In the genomic region with DNA sequence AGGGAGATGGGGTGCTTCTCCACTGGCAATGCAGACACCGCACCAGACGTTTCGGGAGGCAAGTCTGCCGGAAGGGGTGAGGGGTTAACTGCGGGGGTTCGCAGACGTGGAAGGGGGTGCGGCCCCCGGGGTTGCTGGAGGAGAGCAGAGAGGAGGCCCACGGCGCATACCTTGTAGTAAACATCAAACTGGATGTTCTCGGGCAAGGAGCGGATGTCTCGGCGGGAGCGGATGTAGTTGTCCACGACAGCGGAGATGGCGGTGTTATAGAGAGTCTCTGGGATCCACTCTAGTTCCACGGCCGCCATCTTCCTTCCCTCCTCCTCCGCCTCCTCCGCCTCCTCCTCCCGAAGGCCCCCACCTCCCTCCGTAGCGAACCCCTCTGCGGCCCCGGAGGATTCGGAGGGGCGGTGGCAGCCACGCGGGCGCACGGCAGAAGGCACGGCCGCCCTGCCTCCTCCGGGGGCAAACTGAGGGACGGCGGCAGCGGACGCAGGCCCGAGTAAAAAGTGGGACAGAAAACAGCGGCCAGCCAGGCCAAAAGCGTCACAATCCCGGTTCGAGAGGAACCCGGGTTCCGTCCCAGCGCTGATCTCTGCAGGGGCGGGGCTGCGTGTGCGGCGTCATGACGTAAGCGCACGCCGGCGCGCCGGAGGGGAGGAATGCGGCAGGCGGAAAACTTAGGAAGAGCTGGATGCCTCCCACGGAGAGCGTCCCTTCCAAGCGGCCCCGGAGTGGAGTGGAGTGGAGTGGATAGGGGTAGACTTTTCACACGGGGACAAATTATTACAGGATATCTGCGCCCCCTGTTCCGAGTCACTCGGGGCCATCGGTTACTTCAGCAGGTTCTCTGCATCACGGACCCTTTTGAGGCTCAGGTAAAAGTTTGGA, we compare ENCODE assay signal across 8 cellular contexts. TPM values are rescaled to one million over a fixed set of nuclear protein-coding genes. Genes with fewer than 3 reads are reported as not detected.
DNase-seq lines count a peak whose midpoint lies in the region; ATAC-seq and TF ChIP-seq lines count a peak whose summit lies in the region.

A gene with protein sequence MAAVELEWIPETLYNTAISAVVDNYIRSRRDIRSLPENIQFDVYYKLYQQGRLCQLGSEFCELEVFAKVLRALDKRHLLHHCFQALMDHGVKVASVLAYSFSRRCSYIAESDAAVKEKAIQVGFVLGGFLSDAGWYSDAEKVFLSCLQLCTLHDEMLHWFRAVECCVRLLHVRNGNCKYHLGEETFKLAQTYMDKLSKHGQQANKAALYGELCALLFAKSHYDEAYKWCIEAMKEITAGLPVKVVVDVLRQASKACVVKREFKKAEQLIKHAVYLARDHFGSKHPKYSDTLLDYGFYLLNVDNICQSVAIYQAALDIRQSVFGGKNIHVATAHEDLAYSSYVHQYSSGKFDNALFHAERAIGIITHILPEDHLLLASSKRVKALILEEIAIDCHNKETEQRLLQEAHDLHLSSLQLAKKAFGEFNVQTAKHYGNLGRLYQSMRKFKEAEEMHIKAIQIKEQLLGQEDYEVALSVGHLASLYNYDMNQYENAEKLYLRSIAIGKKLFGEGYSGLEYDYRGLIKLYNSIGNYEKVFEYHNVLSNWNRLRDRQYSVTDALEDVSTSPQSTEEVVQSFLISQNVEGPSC (minus strand): TSS at position 619 of the 891 bp plus-strand sequence. CDS start 311 bp downstream, at position 308.

- H3K36me3 ChIP-seq in H7 (replicated peaks; ENCODE audit: control insufficient read depth, insufficient read depth, low read length): no peaks in the 10 kb centered on the region
- H3K36me3 ChIP-seq in SJSA1: peaks cover 39% of the 10 kb centered on the region
- peaks cover 5% of the 10 kb centered on the region for H3K36me3 ChIP-seq in neuron (ENCODE audit: insufficient read depth, low read length)
- peaks cover 0 to 3% (median 0%) of the 10 kb centered on the region in 5 donors for H3K36me3 ChIP-seq in subcutaneous abdominal adipose tissue (ENCODE audit: control insufficient read depth in 5 of 5, insufficient read depth in 5 of 5, low read length in 5 of 5)

- H3K27ac ChIP-seq in SJSA1: peak within 1 kb of the TSS; percentile 90
- H3K27ac ChIP-seq in foreskin keratinocyte: peak within 1 kb of the TSS; percentile 96
- H3K27ac ChIP-seq in subcutaneous abdominal adipose tissue (ENCODE audit: low read depth, low read length): peak within 1 kb of the TSS; percentile 96

- peak within 1 kb of the TSS; percentile 88 for H2AFZ ChIP-seq in neuron (ENCODE audit: low read depth, low read length)

- peak within 1 kb of the TSS; percentile 81 to 98 (median 96) for H3K9ac ChIP-seq in subcutaneous abdominal adipose tissue (ENCODE audit: low read length in 5 of 5)

- DNase-seq in ELF-1 (ENCODE audit: low read depth, low spot score) (peak; percentile 94), H7 (peak; percentile 91), M059J (ENCODE audit: low read depth) (peak; percentile 85), SJSA1 (ENCODE audit: low read depth in 1 of 2, low spot score in 2 of 2) (peak; percentile 91 to 97), foreskin keratinocyte (peak; percentile 62 to 79)
- peak; percentile 32 to 64 (median 45) for DNase-seq in activated naive CD4-positive, alpha-beta T cell (lab: John Stamatoyannopoulos, UW)

- peak; percentile 90 for ATAC-seq in foreskin keratinocyte

- H3K9me3 ChIP-seq in SJSA1 (replicated peaks): no peaks in the 10 kb centered on the region
- peaks cover 2% of the 10 kb centered on the region for H3K9me3 ChIP-seq in neuron (ENCODE audit: low read length)
- no peaks in the 10 kb centered on the region for H3K9me3 ChIP-seq in subcutaneous abdominal adipose tissue (ENCODE audit: control insufficient read depth in 5 of 5, low read length in 5 of 5)

- no peak for TF ChIP-seq CTCF in foreskin keratinocyte (conservative IDR thresholded peaks at IDR 0.05)

- no peaks in the 10 kb centered on the region for H3K27me3 ChIP-seq in H7 (ENCODE audit: control insufficient read depth, insufficient read depth, low read length)
- H3K27me3 ChIP-seq in SJSA1 (replicated peaks): no peaks in the 10 kb centered on the region
- H3K27me3 ChIP-seq in foreskin keratinocyte: no peaks in the 10 kb centered on the region
- H3K27me3 ChIP-seq in neuron (ENCODE audit: insufficient read depth, low read length): no peaks in the 10 kb centered on the region
- H3K27me3 ChIP-seq in subcutaneous abdominal adipose tissue (ENCODE audit: control insufficient read depth in 5 of 5, insufficient read depth in 4 of 5, low read length in 5 of 5): no peaks in the 10 kb centered on the region

- peak within 1 kb of the TSS; percentile 72 for H3K4me3 ChIP-seq in H7 (ENCODE audit: insufficient read depth, low read depth, low read length)
- H3K4me3 ChIP-seq in SJSA1: peak within 1 kb of the TSS; percentile 93
- peak within 1 kb of the TSS; percentile 99 for H3K4me3 ChIP-seq in neuron (ENCODE audit: low read length)
- H3K4me3 ChIP-seq in subcutaneous abdominal adipose tissue (ENCODE audit: low read depth in 1 of 5, low read length in 5 of 5): peak within 1 kb of the TSS; percentile 91 to 100 (median 100)

- H3K4me1 ChIP-seq in SJSA1 (replicated peaks) (peaks cover 13% of the 10 kb centered on the region), foreskin keratinocyte (peaks cover 19% of the 10 kb centered on the region), neuron (ENCODE audit: insufficient read depth, low read length) (peaks cover 9% of the 10 kb centered on the region), subcutaneous abdominal adipose tissue (ENCODE audit: control insufficient read depth in 5 of 5, insufficient read depth in 5 of 5, low read length in 5 of 5) (peaks cover 0 to 49% (median 45%) of the 10 kb centered on the region in 5 donors)

RNA-seq across cellular contexts. Expression of the gene that starts here (rescaled TPM):
- 11.7 TPM in 2 replicates for total RNA-seq in H7 (2014; rRNA removed; shearing (Covaris generic))
- total RNA-seq in M059J (2014; rRNA removed; shearing (Covaris generic)): 23.6 and 30.2 TPM in 2 replicates
- total RNA-seq in SJSA1 (2014; rRNA removed; shearing (Covaris generic)): 36.2 and 49.4 TPM in 2 replicates
- 16.9 and 17.3 TPM in 2 replicates for total RNA-seq in foreskin keratinocyte
- 3.8 and 4.0 TPM in 2 replicates for polyA plus RNA-seq in foreskin keratinocyte

Comparison
In these comparisons a context has a peak if more than half of its experiments do, and no peak if none do; other contexts are left out.
1. Peak in every context shown above with its lines: DNase-seq, ATAC-seq, H3K4me3 ChIP-seq and H3K27ac ChIP-seq.